12 cellular contexts compared by ENCODE assay signal in the genomic region with DNA sequence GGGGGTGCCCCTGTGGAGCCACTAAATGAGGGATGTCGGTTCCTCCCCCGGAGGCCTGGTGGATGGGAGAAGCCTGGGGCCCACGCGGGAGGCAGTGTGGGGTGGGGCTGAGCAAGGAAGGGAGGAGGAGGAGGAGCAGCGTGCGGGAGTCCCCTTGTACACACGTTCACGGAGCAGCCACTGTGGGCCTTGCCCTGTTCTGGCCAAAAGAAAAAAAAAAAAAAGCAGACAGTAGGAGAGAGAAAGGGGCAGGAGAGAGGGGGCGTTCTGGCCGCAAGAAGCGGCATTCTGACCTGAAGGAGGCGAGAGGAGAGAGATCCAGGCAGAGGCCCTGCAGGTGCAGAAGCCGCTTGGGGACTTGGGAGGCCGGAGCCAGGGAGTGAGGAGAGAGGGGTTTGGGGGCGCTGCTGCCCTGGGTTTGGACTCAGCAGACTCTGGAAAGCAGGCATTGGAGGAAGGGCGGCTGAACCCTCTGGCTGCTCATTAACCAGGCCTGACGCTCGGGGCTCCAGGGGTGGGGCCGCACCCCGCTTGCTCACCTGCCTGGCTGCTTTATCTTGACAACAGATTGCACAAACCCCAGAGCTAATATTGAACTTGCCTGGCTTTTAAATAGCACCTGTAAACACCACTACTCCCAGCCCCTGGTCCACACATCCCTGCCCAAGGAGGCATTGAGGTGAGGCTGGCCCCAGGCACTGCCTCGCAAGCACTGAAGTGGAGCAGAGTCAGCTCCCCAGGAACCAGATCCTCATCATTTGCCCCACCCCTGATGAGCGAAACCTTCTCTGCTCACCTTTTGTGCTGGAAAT.
DNase-seq lines count a peak whose midpoint lies in the region; TF ChIP-seq lines count a peak whose summit lies in the region.
"Had no signal": no experiment of that assay in that cellular context is flagged by ENCODE, and none has a peak within 500 bp of the region (broad histone marks: within the 10 kb centered on the region; RNA-seq: fewer than 3 reads in every experiment).

No MANE protein-coding gene starts in this region.

- no peak for TF ChIP-seq CTCF in epithelial cell of proximal tubule (conservative IDR thresholded peaks at IDR 0.05; ENCODE audit: low read depth, low read length)

- peaks cover 5 to 10% of the 10 kb centered on the region in 2 donors for H3K27me3 Mint-ChIP-seq in CD4-positive, alpha-beta memory T cell

- H3K27ac Mint-ChIP-seq in CD4-positive, alpha-beta memory T cell, result no peak overlapping the region
- H3K27ac Mint-ChIP-seq: IgD-negative memory B cell had no signal

- H3K27me3 ChIP-seq in CD4-positive, alpha-beta memory T cell (ENCODE audit: insufficient read depth, low read length), result no peaks in the 10 kb centered on the region

- DNase-seq in NCI-H510A treated with DMSO at 0.1 percent for 48 hours (lab: John Stamatoyannopoulos, UW) (peak; percentile 42), NCI-H510A (lab: John Stamatoyannopoulos, UW) (no peak), NCI-H2081 (lab: John Stamatoyannopoulos, UW) (peak; percentile 79 to 92), epithelial cell of proximal tubule (ENCODE audit: low read depth) (no peak), posterior vena cava (ENCODE audit: low spot score) (peak; percentile 75), cortex of kidney (lab: John Stamatoyannopoulos, UW) (no peak), GF-D8 (lab: John Stamatoyannopoulos, UW) (no peak)
- DNase-seq in CD4-positive, alpha-beta memory T cell, result no peak
- DNase-seq: activated T-cell treated with anti-CD3 and anti-CD28 coated beads, Interleukin-2, amount 50 U/mL, for 4 hours; mesendoderm; trophoblast cell had no signal

- no peaks in the 10 kb centered on the region for H3K4me1 ChIP-seq in CD4-positive, alpha-beta memory T cell (ENCODE audit: insufficient read depth, low read length)

- H3K36me3 ChIP-seq in CD4-positive, alpha-beta memory T cell (ENCODE audit: insufficient read depth, low read length), result no peaks in the 10 kb centered on the region

- H3K27ac ChIP-seq in CD4-positive, alpha-beta memory T cell (ENCODE audit: low read depth, low read length), result no peak overlapping the region

- H3K9me3 Mint-ChIP-seq in CD4-positive, alpha-beta memory T cell, result no peaks in the 10 kb centered on the region
- H3K9me3 Mint-ChIP-seq: activated T-cell treated with anti-CD3 and anti-CD28 coated beads, Interleukin-2, amount 50 U/mL, for 4 hours had no signal

- intact Hi-C loops in posterior vena cava (cut with DNase I), result loop anchor here in 1 of 2 donors (10.0 kb wide), 1 partner anchor 292 kb away; no protein-coding TSS in a partner anchor
- intact Hi-C loops in CD4-positive, alpha-beta memory T cell (cut with micrococcal nuclease), result loop anchor here (5.0 kb wide), 1 partner anchor 135 kb away; no protein-coding TSS in a partner anchor

- CTCF ChIA-PET in CD4-positive, alpha-beta memory T cell (lab: Charles Lee; ENCODE audit: partially characterized antibody), result interaction anchor here (0.7 to 6.5 kb wide), 10 partner anchors 9 to 195 kb away, joined by 3 to 77 read pairs (median 8); partner anchors contain the start of gene GSE1

- H3K36me3 Mint-ChIP-seq in CD4-positive, alpha-beta memory T cell, result no peaks in the 10 kb centered on the region
- H3K36me3 Mint-ChIP-seq: IgD-negative memory B cell had no signal

- H3K4me1 Mint-ChIP-seq in CD4-positive, alpha-beta memory T cell, result peaks cover 0 to 2% (median under 1%) of the 10 kb centered on the region in 4 donors

- POLR2A ChIA-PET in CD4-positive, alpha-beta memory T cell (lab: Charles Lee; ENCODE audit: partially characterized antibody), result no interaction called here

- H3K9me3 ChIP-seq in CD4-positive, alpha-beta memory T cell (ENCODE audit: control insufficient read depth in 1 of 2, low read length in 2 of 2), result no peaks in the 10 kb centered on the region

- peak overlapping the region; percentile 0 for H3K4me3 ChIP-seq in epithelial cell of proximal tubule (ENCODE audit: low read depth, low read length)
- H3K4me3 ChIP-seq in CD4-positive, alpha-beta memory T cell (ENCODE audit: low read length in 2 of 2), result no peak overlapping the region

- no peak overlapping the region for H3K4me3 Mint-ChIP-seq in CD4-positive, alpha-beta memory T cell
- H3K4me3 Mint-ChIP-seq: activated T-cell treated with anti-CD3 and anti-CD28 coated beads, Interleukin-2, amount 50 U/mL, for 4 hours; IgD-negative memory B cell had no signal

Comparison
In these comparisons a context has a peak if more than half of its experiments do, and no peak if none do; other contexts are left out.
1. DNase-seq: peak in NCI-H510A treated with DMSO at 0.1 percent for 48 hours (single experiment), NCI-H2081 (2 of 2) and posterior vena cava (single experiment); none in NCI-H510A (single experiment), epithelial cell of proximal tubule (single experiment), cortex of kidney (single experiment), CD4-positive, alpha-beta memory T cell (0 of 5) and GF-D8 (single experiment).